In the genomic region with DNA sequence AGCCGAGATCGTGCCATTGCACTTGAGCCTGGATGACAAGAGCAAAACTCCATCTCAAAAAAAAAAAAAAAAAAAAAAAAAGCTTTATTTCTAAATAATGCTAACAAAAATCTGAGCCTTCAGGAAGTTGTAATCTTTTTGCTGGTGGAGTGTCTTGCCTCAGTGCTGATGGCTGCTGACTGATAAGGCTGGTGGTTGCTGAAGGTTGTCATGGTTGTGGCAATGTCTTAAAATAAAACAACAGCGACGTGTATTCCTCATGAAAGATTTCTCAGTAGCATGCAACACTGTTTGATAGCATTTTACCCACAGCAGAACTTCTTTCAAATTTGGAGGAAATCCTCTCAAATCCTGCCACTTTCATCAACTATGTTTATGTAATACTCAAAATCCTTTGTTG, we compare ENCODE assay signal across 14 cellular contexts.
DNase-seq lines count a peak whose midpoint lies in the region; ATAC-seq and TF ChIP-seq lines count a peak whose summit lies in the region.
"Had no signal": no experiment of that assay in that cellular context is flagged by ENCODE, and none has a peak within 500 bp of the region (broad histone marks: within the 10 kb centered on the region; RNA-seq: fewer than 3 reads in every experiment).

No MANE protein-coding gene starts in this region.

- no peaks in the 10 kb centered on the region for H3F3A ChIP-seq in Loucy (ENCODE audit: low read depth)

- peaks cover 8% of the 10 kb centered on the region for H3K4me1 ChIP-seq in Loucy (ENCODE audit: insufficient read depth, low read length, poor library complexity, severe bottlenecking)
- H3K4me1 ChIP-seq: Caco-2, HAP-1 had no signal

- no peaks in the 10 kb centered on the region for H3K9me3 Mint-ChIP-seq in activated CD4-positive, alpha-beta T cell treated with anti-CD3 and anti-CD28 coated beads, Interleukin-2, amount 10 ng/mL, durations not matched to agents 24 days and 14 days
- H3K9me3 Mint-ChIP-seq in activated T-helper 2 cell treated with anti-CD3 and anti-CD28 coated beads, Interferon-gamma antibody, Interleukin-2, Interleukin-4, amounts not matched to agents 10 μg/mL and 5 μg/mL and 100 μg/mL, durations not matched to agents 14 hours and 24 hours and 36 hours = no peaks in the 10 kb centered on the region

- H3K27ac Mint-ChIP-seq in activated CD4-positive, alpha-beta T cell treated with anti-CD3 and anti-CD28 coated beads, Interleukin-2, amount 10 ng/mL, durations not matched to agents 24 days and 14 days = no peak overlapping the region
- H3K27ac Mint-ChIP-seq in activated T-helper 2 cell treated with anti-CD3 and anti-CD28 coated beads, Interferon-gamma antibody, Interleukin-2, Interleukin-4, amounts not matched to agents 10 μg/mL and 5 μg/mL and 100 μg/mL, durations not matched to agents 14 hours and 24 hours and 36 hours = no peak overlapping the region
- H3K27ac Mint-ChIP-seq: CD8-positive, alpha-beta memory T cell; IgD-negative memory B cell had no signal

- H3K4me1 Mint-ChIP-seq in activated CD4-positive, alpha-beta T cell treated with anti-CD3 and anti-CD28 coated beads, Interleukin-2, amount 10 ng/mL, durations not matched to agents 24 days and 14 days = peaks cover 7% of the 10 kb centered on the region
- H3K4me1 Mint-ChIP-seq in activated T-helper 2 cell treated with anti-CD3 and anti-CD28 coated beads, Interferon-gamma antibody, Interleukin-2, Interleukin-4, amounts not matched to agents 10 μg/mL and 5 μg/mL and 100 μg/mL, durations not matched to agents 14 hours and 24 hours and 36 hours (ENCODE audit: low read depth) = peaks cover 11% of the 10 kb centered on the region
- H3K4me1 Mint-ChIP-seq: CD14-positive monocyte; CD8-positive, alpha-beta memory T cell; IgD-negative memory B cell had no signal

- no peak overlapping the region for H3K4me3 Mint-ChIP-seq in activated CD4-positive, alpha-beta T cell treated with anti-CD3 and anti-CD28 coated beads, Interleukin-2, amount 10 ng/mL, durations not matched to agents 24 days and 14 days
- H3K4me3 Mint-ChIP-seq in activated T-helper 2 cell treated with anti-CD3 and anti-CD28 coated beads, Interferon-gamma antibody, Interleukin-2, Interleukin-4, amounts not matched to agents 10 μg/mL and 5 μg/mL and 100 μg/mL, durations not matched to agents 14 hours and 24 hours and 36 hours (ENCODE audit: low read depth) = no peak overlapping the region
- H3K4me3 Mint-ChIP-seq: CD14-positive monocyte; CD8-positive, alpha-beta memory T cell; IgD-negative memory B cell had no signal

- no peak for TF ChIP-seq CTCF in Loucy (conservative IDR thresholded peaks at IDR 0.05; ENCODE audit: low read length)

- no peaks in the 10 kb centered on the region for H3K9me3 ChIP-seq in Loucy (ENCODE audit: insufficient read depth, low read depth, low read length)
- H3K9me3 ChIP-seq: Caco-2, HAP-1 had no signal

- H4K20me1 ChIP-seq in Loucy (ENCODE audit: insufficient read depth, low read length, poor library complexity, severe bottlenecking) = no peaks in the 10 kb centered on the region

- no peaks in the 10 kb centered on the region for H3K27me3 Mint-ChIP-seq in activated CD4-positive, alpha-beta T cell treated with anti-CD3 and anti-CD28 coated beads, Interleukin-2, amount 10 ng/mL, durations not matched to agents 24 days and 14 days
- H3K27me3 Mint-ChIP-seq in activated T-helper 2 cell treated with anti-CD3 and anti-CD28 coated beads, Interferon-gamma antibody, Interleukin-2, Interleukin-4, amounts not matched to agents 10 μg/mL and 5 μg/mL and 100 μg/mL, durations not matched to agents 14 hours and 24 hours and 36 hours (ENCODE audit: low read depth) = peaks cover 4% of the 10 kb centered on the region
- H3K27me3 Mint-ChIP-seq: CD8-positive, alpha-beta memory T cell; IgD-negative memory B cell had no signal

- no peak overlapping the region for H3K9ac ChIP-seq in Loucy (ENCODE audit: low read depth, low read length, poor library complexity, severe bottlenecking)

- no peak overlapping the region for H3K4me3 ChIP-seq in Loucy (ENCODE audit: low read length, poor library complexity, severe bottlenecking)
- H3K4me3 ChIP-seq: GM12878, HAP-1 had no signal

- H3K4me2 ChIP-seq in Loucy (ENCODE audit: low read depth, low read length, poor library complexity, severe bottlenecking) = peak overlapping the region; percentile 48

- peaks cover 92% of the 10 kb centered on the region for H3K27me3 ChIP-seq in Loucy (ENCODE audit: insufficient read depth, low read length, poor library complexity, severe bottlenecking)

- no peaks in the 10 kb centered on the region for H3K36me3 Mint-ChIP-seq in activated CD4-positive, alpha-beta T cell treated with anti-CD3 and anti-CD28 coated beads, Interleukin-2, amount 10 ng/mL, durations not matched to agents 24 days and 14 days (ENCODE audit: low read depth)
- H3K36me3 Mint-ChIP-seq in activated T-helper 2 cell treated with anti-CD3 and anti-CD28 coated beads, Interferon-gamma antibody, Interleukin-2, Interleukin-4, amounts not matched to agents 10 μg/mL and 5 μg/mL and 100 μg/mL, durations not matched to agents 14 hours and 24 hours and 36 hours (ENCODE audit: low read depth) = no peaks in the 10 kb centered on the region
- H3K36me3 Mint-ChIP-seq: CD14-positive monocyte; CD8-positive, alpha-beta memory T cell; IgD-negative memory B cell had no signal

- ATAC-seq in GM19467 (IDR thresholded peaks at IDR 0.05; ENCODE audit: unreplicated experiment) = no peak
- ATAC-seq: GM12878 had no signal

- H2AFZ ChIP-seq in Loucy (ENCODE audit: low read length) = no peak overlapping the region

- H3K79me2 ChIP-seq in Loucy (ENCODE audit: insufficient read depth, low read length) = no peaks in the 10 kb centered on the region

- peak; percentile 61 for DNase-seq in activated CD4-positive, alpha-beta T cell treated with anti-CD3 and anti-CD28 coated beads, Interleukin-2, amount 10 ng/mL, durations not matched to agents 24 days and 14 days
- no peak for DNase-seq in activated CD4-positive, alpha-beta T cell treated with anti-CD3 and anti-CD28 coated beads for 48 hours
- DNase-seq in activated T-helper 2 cell treated with anti-CD3 and anti-CD28 coated beads, Interferon-gamma antibody, Interleukin-2, Interleukin-4, amounts not matched to agents 10 μg/mL and 5 μg/mL and 100 μg/mL, durations not matched to agents 14 hours and 24 hours and 36 hours (ENCODE audit: low spot score) = peak; percentile 14
- no peak for DNase-seq in dermis blood vessel endothelial cell
- DNase-seq in mucosa of gallbladder (ENCODE audit: low spot score) = no peak
- DNase-seq in NCI-H146 treated with DMSO at 0.1 percent for 48 hours (lab: John Stamatoyannopoulos, UW; ENCODE audit: unreplicated experiment) = no peak
- DNase-seq: Caco-2; CD8-positive, alpha-beta memory T cell had no signal

- no peaks in the 10 kb centered on the region for H3K36me3 ChIP-seq in Loucy (ENCODE audit: insufficient read depth, low read length)
- H3K36me3 ChIP-seq: HAP-1 had no signal

- intact Hi-C loops in activated CD4-positive, alpha-beta T cell treated with anti-CD3 and anti-CD28 coated beads, Interleukin-2, amount 10 ng/mL, durations not matched to agents 24 days and 14 days (cut with micrococcal nuclease) = no loop called here
- intact Hi-C loops in activated T-helper 2 cell treated with anti-CD3 and anti-CD28 coated beads, Interferon-gamma antibody, Interleukin-2, Interleukin-4, amounts not matched to agents 10 μg/mL and 5 μg/mL and 100 μg/mL, durations not matched to agents 14 hours and 24 hours and 36 hours (cut with micrococcal nuclease) = no loop called here

- no peaks in the 10 kb centered on the region for H3K9me2 ChIP-seq in Loucy (replicated peaks; ENCODE audit: low read depth, low read length)

Comparison
In these comparisons a context has a peak if more than half of its experiments do, and no peak if none do; other contexts are left out.
1. DNase-seq: peak in activated CD4-positive, alpha-beta T cell treated with anti-CD3 and anti-CD28 coated beads, Interleukin-2, amount 10 ng/mL, durations not matched to agents 24 days and 14 days (single experiment) and activated T-helper 2 cell treated with anti-CD3 and anti-CD28 coated beads, Interferon-gamma antibody, Interleukin-2, Interleukin-4, amounts not matched to agents 10 μg/mL and 5 μg/mL and 100 μg/mL, durations not matched to agents 14 hours and 24 hours and 36 hours (single experiment); none in activated CD4-positive, alpha-beta T cell treated with anti-CD3 and anti-CD28 coated beads for 48 hours (single experiment), dermis blood vessel endothelial cell (single experiment), mucosa of gallbladder (single experiment) and NCI-H146 treated with DMSO at 0.1 percent for 48 hours (single experiment).